Comparison of ENCODE assay signal across 22 cellular contexts in genomic region chr19:13073263-13073662, GRCh38. TPM values are rescaled to one million over a fixed set of nuclear protein-coding genes. Genes with fewer than 3 reads are reported as not detected.
A peak's percentile ranks its signal among the peaks of the same experiment; 100 is the strongest.
DNase-seq lines count a peak whose midpoint lies in the region; ATAC-seq, FAIRE-seq and TF ChIP-seq lines count a peak whose summit lies in the region.
"Had no signal": no experiment of that assay in that cellular context is flagged by ENCODE, and none has a peak within 500 bp of the region (broad histone marks: within the 10 kb centered on the region; RNA-seq: fewer than 3 reads in every experiment).

No MANE protein-coding gene starts in this region.

- no peaks in the 10 kb centered on the region for H3K79me1 ChIP-seq in neuronal stem cell (ENCODE audit: low read depth, low read length)

- H3K4me3 ChIP-seq in adipocyte (ENCODE audit: low read length) (no peak overlapping the region), neuronal stem cell (ENCODE audit: low read length in 2 of 2) (no peak overlapping the region), thoracic aorta (no peak overlapping the region), HepG2 (replicated peaks in 1 of 3; ENCODE audit: insufficient read depth in 1 of 3, low read depth in 2 of 3, low read length in 3 of 3) (no peak overlapping the region)
- H3K4me3 ChIP-seq: GM12878, GM23248, PC-9 had no signal

- H3K79me2 ChIP-seq in HepG2 (ENCODE audit: insufficient read depth, low read length) = no peaks in the 10 kb centered on the region

- H2BK15ac ChIP-seq in neuronal stem cell (ENCODE audit: low read length) = peak overlapping the region; percentile 80

- H3K4ac ChIP-seq in neuronal stem cell (ENCODE audit: low read length) = no peak overlapping the region

- H4K20me1 ChIP-seq in HepG2 (ENCODE audit: insufficient read depth, low read length) = no peaks in the 10 kb centered on the region

- H3K14ac ChIP-seq in neuronal stem cell (ENCODE audit: low read length) = no peak overlapping the region

- peaks cover 39% of the 10 kb centered on the region for H3K4me1 ChIP-seq in adipocyte (ENCODE audit: control insufficient read depth, insufficient read depth, low read length)
- H3K4me1 ChIP-seq in neuronal stem cell (ENCODE audit: control insufficient read depth in 2 of 2, insufficient read depth in 1 of 2, low read depth in 1 of 2, low read length in 2 of 2) = peaks cover 0 to 7% of the 10 kb centered on the region in 2 donors
- H3K4me1 ChIP-seq in thoracic aorta (ENCODE audit: control insufficient read depth in 1 of 2, low read depth in 2 of 2) = peaks cover 40 to 95% of the 10 kb centered on the region in 2 donors
- H3K4me1 ChIP-seq in HepG2 (ENCODE audit: insufficient read depth, low read length) = peaks cover 17% of the 10 kb centered on the region

- no peak overlapping the region for H3K23ac ChIP-seq in neuronal stem cell (ENCODE audit: low read depth, low read length, poor library complexity)

- no peaks in the 10 kb centered on the region for H3K27me3 ChIP-seq in adipocyte (replicated peaks; ENCODE audit: control insufficient read depth, insufficient read depth, low read length)
- peaks cover 0 to 96% (median 2%) of the 10 kb centered on the region in 3 experiments for H3K27me3 ChIP-seq in neuronal stem cell (ENCODE audit: control insufficient read depth in 3 of 3, insufficient read depth in 3 of 3, low read depth in 1 of 3, low read length in 3 of 3)
- H3K27me3 ChIP-seq in thoracic aorta (replicated peaks; ENCODE audit: insufficient read depth) = no peaks in the 10 kb centered on the region
- H3K27me3 ChIP-seq in HepG2 (ENCODE audit: control insufficient read depth in 1 of 2, insufficient read depth in 2 of 2, low read length in 2 of 2) = no peaks in the 10 kb centered on the region

- no TSS peak for BruUV-seq in HepG2 (replicated peaks; lab: Mats Ljungman, UMichigan)

- no peak overlapping the region for H2BK12ac ChIP-seq in neuronal stem cell (ENCODE audit: low read length)

- ATAC-seq in thoracic aorta (ENCODE audit: insufficient number of reproducible peaks, low FRiP score, low read depth) = no peak
- ATAC-seq in HepG2 = no peak
- ATAC-seq: CD8-positive, alpha-beta T cell; GM12878; HCT116 had no signal

- peak overlapping the region; percentile 36 for H2AK5ac ChIP-seq in neuronal stem cell (ENCODE audit: low read depth, low read length)

- TF ChIP-seq RAD21 in HepG2 (CRISPR knock-in tag; IDR thresholded peaks at IDR 0.05) = no peak

- peak overlapping the region; percentile 53 for H3K18ac ChIP-seq in neuronal stem cell (ENCODE audit: low read length)

- CTCF ChIA-PET in HepG2 (lab: Yijun Ruan, JAX; ENCODE audit: low intra/inter-chr PET ratio, low total read pairs) = no interaction called here

- H2BK120ac ChIP-seq in neuronal stem cell (ENCODE audit: low read depth, low read length) = no peak overlapping the region

- H4K91ac ChIP-seq in neuronal stem cell (ENCODE audit: low read depth, low read length, poor library complexity) = peak overlapping the region; percentile 86

- no peak overlapping the region for H2BK5ac ChIP-seq in neuronal stem cell (ENCODE audit: low read length)

- peaks cover 46% of the 10 kb centered on the region for H3K36me3 ChIP-seq in adipocyte (ENCODE audit: control insufficient read depth, insufficient read depth, low read length, severe bottlenecking)
- no peaks in the 10 kb centered on the region for H3K36me3 ChIP-seq in neuronal stem cell (replicated peaks in 1 of 2; ENCODE audit: control insufficient read depth in 2 of 2, insufficient read depth in 2 of 2, low read length in 2 of 2)
- peaks cover 21% of the 10 kb centered on the region for H3K36me3 ChIP-seq in thoracic aorta
- peaks cover 17 to 52% of the 10 kb centered on the region in 2 experiments; a peak in 4 of 5 replicates for H3K36me3 ChIP-seq in HepG2 (replicated peaks in 1 of 2; ENCODE audit: control insufficient read depth in 1 of 2, insufficient read depth in 2 of 2, low read length in 2 of 2)

- in situ Hi-C loops in HepG2 (cut with HindIII; ENCODE audit: extremely low pct_ligation_motif_present, low pct_unique_long_range_greater_than_20kb) = no loop called here

- TF ChIP-seq EP300 in HepG2 (IDR thresholded peaks at IDR 0.05; ENCODE audit: low read depth in 2 of 2, low read length in 2 of 2) (no peak), HepG2 (CRISPR knock-in tag; IDR thresholded peaks at IDR 0.05; ENCODE audit: borderline replicate concordance) (no peak)

- no peak for TF ChIP-seq CTCF in thoracic aorta (IDR thresholded peaks at IDR 0.05)
- no peak for TF ChIP-seq CTCF in HepG2 (CRISPR knock-in tag; IDR thresholded peaks at IDR 0.05)

- H2AFZ ChIP-seq in neuronal stem cell (ENCODE audit: low read length) = no peak overlapping the region
- H2AFZ ChIP-seq in HepG2 (ENCODE audit: low read length) = no peak overlapping the region
- H2AFZ ChIP-seq: GM23248, PC-9 had no signal

- intact Hi-C loops in HepG2 (cut with micrococcal nuclease; ENCODE audit: unreplicated experiment) = no loop called here

- H3K27ac ChIP-seq in caudate nucleus (ENCODE audit: low read depth, low read length) (peak overlapping the region; percentile 98), neuronal stem cell (replicated peaks; ENCODE audit: low read length) (no peak overlapping the region), thoracic aorta (peak overlapping the region; percentile 99 to 100), HepG2 (ENCODE audit: extremely low read length, insufficient read depth, low read length) (no peak overlapping the region)
- H3K27ac ChIP-seq: GM23248, PC-9 had no signal

- no peak overlapping the region for H4K8ac ChIP-seq in neuronal stem cell (ENCODE audit: low read depth, low read length)

- POLR2A ChIA-PET in HepG2 (lab: Yijun Ruan, JAX) = no interaction called here

- no peak for FAIRE-seq in HepG2 (lab: Jason Lieb, UNC)
- FAIRE-seq: GM12878, GM18507 had no signal

- no peaks in the 10 kb centered on the region for H3K9me3 ChIP-seq in adipocyte (ENCODE audit: control insufficient read depth, low read length)
- H3K9me3 ChIP-seq in neuronal stem cell (replicated peaks in 1 of 2; ENCODE audit: control insufficient read depth in 2 of 2, insufficient read depth in 1 of 2, low read depth in 1 of 2, low read length in 2 of 2) = no peaks in the 10 kb centered on the region
- no peaks in the 10 kb centered on the region for H3K9me3 ChIP-seq in thoracic aorta
- H3K9me3 ChIP-seq in HepG2 (ENCODE audit: low read length) = no peaks in the 10 kb centered on the region

- H3K9ac ChIP-seq in adipocyte (ENCODE audit: low read length) (peak overlapping the region; percentile 13), neuronal stem cell (ENCODE audit: low read depth, low read length, poor library complexity) (no peak overlapping the region), HepG2 (ENCODE audit: insufficient read depth, low read depth, low read length) (no peak overlapping the region)
- H3K9ac ChIP-seq: GM23248 had no signal

- WGBS in neuronal stem cell (ENCODE audit: extremely low coverage in 2 of 2, insufficient read length in 2 of 2, insufficient replicate concordance in 1 of 2), 2 donors = no CpG with 5 or more reads among the region's 5 CpGs
- WGBS in HepG2 (ENCODE audit: low lambda C conversion rate) = 95% methylated on average over 5 of the region's 5 CpGs

- DNase-seq in adipocyte (ENCODE audit: low read depth) = no peak
- DNase-seq in caudate nucleus (lab: John Stamatoyannopoulos, UW) = no peak
- no peak for DNase-seq in neuronal stem cell (ENCODE audit: low spot score)
- no peak for DNase-seq in thoracic aorta (ENCODE audit: low spot score)
- no peak for DNase-seq in CD1c-positive myeloid dendritic cell (ENCODE audit: extremely low spot score)
- no peak for DNase-seq in DMS79 (lab: John Stamatoyannopoulos, UW)
- no peak for DNase-seq in AML-193 (lab: John Stamatoyannopoulos, UW)
- DNase-seq in HepG2 (ENCODE audit: low spot score) = no peak
- DNase-seq: CD8-positive, alpha-beta T cell; DMS79 treated with DMSO at 0.1 percent for 48 hours; GDM1; GM23248; NCI-H187 treated with DMSO at 0.1 percent for 48 hours; NCI-H2171; NCI-H446; NCI-H69; NK-92 treated with Interleukin-12 subunit alpha and Interleukin-12 subunit beta, amount 100 ng/mL, for 24 hours; PC-9 had no signal

- H3K4me2 ChIP-seq in neuronal stem cell (ENCODE audit: insufficient read depth, low read length, poor library complexity, severe bottlenecking) (no peak overlapping the region), HepG2 (ENCODE audit: low read depth, low read length) (no peak overlapping the region)
- H3K4me2 ChIP-seq: PC-9 had no signal

- TF ChIP-seq POLR2A in HepG2 (IDR thresholded peaks at IDR 0.05; ENCODE audit: insufficient read depth in 1 of 2, low read depth in 2 of 2, low read length in 2 of 2) = no peak

RNA-seq across cellular contexts. Expression of gene LYL1, which starts 29.4 kb away (rescaled TPM):
- polyA plus RNA-seq in neuronal stem cell (2013, experiment 1 of 2) = 1.1 TPM
- 1.1 TPM for polyA plus RNA-seq in neuronal stem cell (2013, experiment 2 of 2)
- total RNA-seq in thoracic aorta = 10 to 100 TPM; 10.6 to 36.1 TPM
- 0.69 and 0.75 TPM in 2 replicates for total RNA-seq in HepG2 (2016; rRNA removed; fragmentation: Illumina TruSeq; extraction: Trizol)
- total RNA-seq in HepG2 (2016; cell fraction: cytosol; rRNA removed; fragmentation: Illumina TruSeq; extraction: Trizol; ENCODE audit: low read depth) = 0.79 and 0.91 TPM in 2 replicates
- total RNA-seq in HepG2 (2016; cell fraction: insoluble cytoplasmic fraction; rRNA removed; fragmentation: Illumina TruSeq; extraction: Trizol) = 0.40 and 0.97 TPM in 2 replicates
- total RNA-seq in HepG2 (2016; cell fraction: membrane; rRNA removed; fragmentation: Illumina TruSeq; extraction: Trizol) = 0.74 and 0.90 TPM in 2 replicates
- 0.31 and 0.75 TPM in 2 replicates for total RNA-seq in HepG2 (2016; cell fraction: nucleus; rRNA removed; fragmentation: Illumina TruSeq; extraction: Trizol)
- 0.72 and 0.92 TPM in 2 replicates for polyA plus RNA-seq in HepG2 (2011; rRNA removed)
- 0.71 and 1.6 TPM in 2 replicates for polyA plus RNA-seq in HepG2 (2011; cell fraction: cytosol; rRNA removed)
- polyA plus RNA-seq in HepG2 (2011; cell fraction: nucleus; rRNA removed) = 2.0 and 2.6 TPM in 2 replicates
- 0.31 and 0.32 TPM in 2 replicates for polyA plus RNA-seq in HepG2 (2012)
- polyA plus RNA-seq in HepG2 (2016; cell fraction: cytosol; fragmentation: Illumina TruSeq; extraction: Trizol; ENCODE audit: low read depth) = 0.57 and 0.66 TPM in 2 replicates
- 0.51 and 0.59 TPM in 2 replicates for polyA plus RNA-seq in HepG2 (2016; cell fraction: insoluble cytoplasmic fraction; fragmentation: Illumina TruSeq; extraction: Trizol; ENCODE audit: low read depth)
- 0.76 and 0.86 TPM in 2 replicates for polyA plus RNA-seq in HepG2 (2016; cell fraction: membrane; fragmentation: Illumina TruSeq; extraction: Trizol; ENCODE audit: low read depth)
- 0.93 and 1.5 TPM in 2 replicates for polyA plus RNA-seq in HepG2 (2016; cell fraction: nucleus; fragmentation: Illumina TruSeq; extraction: Trizol; ENCODE audit: insufficient read depth, low read depth)
- 0.09 and 1.9 TPM in 2 replicates for polyA minus RNA-seq in HepG2 (2011; rRNA and poly(A)+ RNA removed; ENCODE audit: low replicate concordance)
- 0.49 and 0.70 TPM in 2 replicates for polyA minus RNA-seq in HepG2 (2011; cell fraction: cytosol; rRNA and poly(A)+ RNA removed)
- polyA minus RNA-seq in HepG2 (2011; cell fraction: nucleus; rRNA and poly(A)+ RNA removed) = 0.64 and 1.1 TPM in 2 replicates
- total RNA-seq: GM23248, SK-MEL-5 had no signal

RNA-seq across cellular contexts. Expression of gene TRMT1, which starts 43.3 kb away (rescaled TPM):
- 22.9 TPM for polyA plus RNA-seq in neuronal stem cell (2013, experiment 1 of 2)
- 24.4 TPM for polyA plus RNA-seq in neuronal stem cell (2013, experiment 2 of 2)
- total RNA-seq in thoracic aorta = 10 to 100 TPM; 35.3 to 52.3 TPM
- 27.9 and 44.1 TPM in 2 replicates for total RNA-seq in HepG2 (2016; rRNA removed; fragmentation: Illumina TruSeq; extraction: Trizol)
- 9.6 and 11.8 TPM in 2 replicates for total RNA-seq in HepG2 (2016; cell fraction: cytosol; rRNA removed; fragmentation: Illumina TruSeq; extraction: Trizol; ENCODE audit: low read depth)
- total RNA-seq in HepG2 (2016; cell fraction: insoluble cytoplasmic fraction; rRNA removed; fragmentation: Illumina TruSeq; extraction: Trizol) = 23.9 and 45.4 TPM in 2 replicates
- 14.3 and 15.5 TPM in 2 replicates for total RNA-seq in HepG2 (2016; cell fraction: membrane; rRNA removed; fragmentation: Illumina TruSeq; extraction: Trizol)
- total RNA-seq in HepG2 (2016; cell fraction: nucleus; rRNA removed; fragmentation: Illumina TruSeq; extraction: Trizol) = 55.3 and 60.2 TPM in 2 replicates
- polyA plus RNA-seq in HepG2 (2011; rRNA removed) = 35.5 and 42.9 TPM in 2 replicates
- polyA plus RNA-seq in HepG2 (2011; cell fraction: cytosol; rRNA removed) = 16.0 and 24.0 TPM in 2 replicates
- polyA plus RNA-seq in HepG2 (2011; cell fraction: nucleus; rRNA removed) = 421 and 529 TPM in 2 replicates
- 22.9 and 29.0 TPM in 2 replicates for polyA plus RNA-seq in HepG2 (2012)
- 9.7 and 9.9 TPM in 2 replicates for polyA plus RNA-seq in HepG2 (2016; cell fraction: cytosol; fragmentation: Illumina TruSeq; extraction: Trizol; ENCODE audit: low read depth)
- 24.6 and 27.1 TPM in 2 replicates for polyA plus RNA-seq in HepG2 (2016; cell fraction: insoluble cytoplasmic fraction; fragmentation: Illumina TruSeq; extraction: Trizol; ENCODE audit: low read depth)
- polyA plus RNA-seq in HepG2 (2016; cell fraction: membrane; fragmentation: Illumina TruSeq; extraction: Trizol; ENCODE audit: low read depth) = 10.7 and 11.5 TPM in 2 replicates
- polyA plus RNA-seq in HepG2 (2016; cell fraction: nucleus; fragmentation: Illumina TruSeq; extraction: Trizol; ENCODE audit: insufficient read depth, low read depth) = 144 and 171 TPM in 2 replicates
- 61.2 and 61.3 TPM in 2 replicates for polyA minus RNA-seq in HepG2 (2011; rRNA and poly(A)+ RNA removed; ENCODE audit: low replicate concordance)
- polyA minus RNA-seq in HepG2 (2011; cell fraction: cytosol; rRNA and poly(A)+ RNA removed) = 12.5 and 24.5 TPM in 2 replicates
- 44.6 and 48.9 TPM in 2 replicates for polyA minus RNA-seq in HepG2 (2011; cell fraction: nucleus; rRNA and poly(A)+ RNA removed)

RNA-seq across cellular contexts. Expression of gene NACC1, which starts 44.8 kb away (rescaled TPM):
- 123 TPM for polyA plus RNA-seq in neuronal stem cell (2013, experiment 1 of 2)
- polyA plus RNA-seq in neuronal stem cell (2013, experiment 2 of 2) = 121 TPM
- 10 to 100 TPM; 27.2 to 28.8 TPM for total RNA-seq in thoracic aorta
- 31.8 and 46.7 TPM in 2 replicates for total RNA-seq in HepG2 (2016; rRNA removed; fragmentation: Illumina TruSeq; extraction: Trizol)
- total RNA-seq in HepG2 (2016; cell fraction: cytosol; rRNA removed; fragmentation: Illumina TruSeq; extraction: Trizol; ENCODE audit: low read depth) = 6.8 and 8.2 TPM in 2 replicates
- total RNA-seq in HepG2 (2016; cell fraction: insoluble cytoplasmic fraction; rRNA removed; fragmentation: Illumina TruSeq; extraction: Trizol) = 29.7 and 42.3 TPM in 2 replicates
- 37.1 and 38.6 TPM in 2 replicates for total RNA-seq in HepG2 (2016; cell fraction: membrane; rRNA removed; fragmentation: Illumina TruSeq; extraction: Trizol)
- 21.0 and 21.3 TPM in 2 replicates for total RNA-seq in HepG2 (2016; cell fraction: nucleus; rRNA removed; fragmentation: Illumina TruSeq; extraction: Trizol)
- polyA plus RNA-seq in HepG2 (2011; rRNA removed) = 42.3 and 55.2 TPM in 2 replicates
- polyA plus RNA-seq in HepG2 (2011; cell fraction: cytosol; rRNA removed) = 33.3 and 62.6 TPM in 2 replicates
- polyA plus RNA-seq in HepG2 (2011; cell fraction: nucleus; rRNA removed) = 93.5 and 114 TPM in 2 replicates
- 13.2 and 18.2 TPM in 2 replicates for polyA plus RNA-seq in HepG2 (2012)
- polyA plus RNA-seq in HepG2 (2016; cell fraction: cytosol; fragmentation: Illumina TruSeq; extraction: Trizol; ENCODE audit: low read depth) = 6.3 and 6.7 TPM in 2 replicates
- 35.6 and 46.3 TPM in 2 replicates for polyA plus RNA-seq in HepG2 (2016; cell fraction: insoluble cytoplasmic fraction; fragmentation: Illumina TruSeq; extraction: Trizol; ENCODE audit: low read depth)
- 28.2 and 28.5 TPM in 2 replicates for polyA plus RNA-seq in HepG2 (2016; cell fraction: membrane; fragmentation: Illumina TruSeq; extraction: Trizol; ENCODE audit: low read depth)
- polyA plus RNA-seq in HepG2 (2016; cell fraction: nucleus; fragmentation: Illumina TruSeq; extraction: Trizol; ENCODE audit: insufficient read depth, low read depth) = 37.4 and 39.4 TPM in 2 replicates
- 91.1 and 200 TPM in 2 replicates for polyA minus RNA-seq in HepG2 (2011; rRNA and poly(A)+ RNA removed; ENCODE audit: low replicate concordance)
- 45.0 and 58.7 TPM in 2 replicates for polyA minus RNA-seq in HepG2 (2011; cell fraction: cytosol; rRNA and poly(A)+ RNA removed)
- polyA minus RNA-seq in HepG2 (2011; cell fraction: nucleus; rRNA and poly(A)+ RNA removed) = 12.7 and 13.6 TPM in 2 replicates

Comparison
In these comparisons a context has a peak if more than half of its experiments do, and no peak if none do; other contexts are left out.
1. H3K27ac ChIP-seq: peak in caudate nucleus (single experiment) and thoracic aorta (2 of 2); none in neuronal stem cell (single experiment) and HepG2 (single experiment).
2. RNA of gene LYL1, which starts 29.4 kb away (total RNA-seq): 10.6 to 36.1 TPM in thoracic aorta; 0.31 to 0.97 TPM in HepG2; every median in the first group is over 4 times any median in the second.